ENCODE assay signal across 10 cellular contexts in the genomic region with DNA sequence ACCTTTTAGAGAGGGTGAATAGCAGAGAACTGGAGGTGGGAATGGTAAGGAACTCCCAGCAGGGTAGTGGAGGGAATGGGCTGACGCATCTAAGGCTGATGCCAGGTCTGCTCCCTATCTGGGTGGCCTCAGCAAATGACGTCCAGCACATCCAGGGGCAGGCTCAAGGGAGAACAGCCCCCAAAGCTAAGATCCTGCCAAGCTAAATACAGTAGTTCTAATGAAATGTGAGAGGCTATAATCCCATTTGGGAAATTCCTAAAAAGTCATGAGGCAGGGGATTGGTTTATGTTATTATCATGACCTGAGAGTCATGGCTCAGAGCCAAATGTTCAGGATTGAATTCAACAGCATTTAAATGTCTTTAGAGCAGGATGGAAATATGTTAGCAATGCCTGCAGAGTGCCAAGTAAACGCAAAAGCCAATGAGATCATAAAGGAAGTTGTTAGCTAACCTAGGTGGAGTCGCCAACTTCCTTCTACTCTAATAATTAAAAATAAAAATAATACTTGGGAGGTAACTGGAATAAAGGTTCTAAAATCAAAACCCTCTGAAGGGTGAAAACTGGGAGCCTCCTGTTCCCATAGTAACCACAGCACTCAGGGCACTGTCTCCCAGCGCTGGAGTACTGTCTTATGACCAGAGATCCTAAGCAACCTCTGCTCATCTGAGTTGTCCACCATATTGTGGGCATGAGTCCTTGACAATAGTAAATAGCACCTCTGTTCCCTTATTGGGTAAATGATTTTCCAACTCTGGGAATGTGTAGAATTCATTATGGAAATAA. TPM values are rescaled to one million over a fixed set of nuclear protein-coding genes. Genes with fewer than 3 reads are reported as not detected.
DNase-seq lines count a peak whose midpoint lies in the region; FAIRE-seq and TF ChIP-seq lines count a peak whose summit lies in the region.
"Had no signal": no experiment of that assay in that cellular context is flagged by ENCODE, and none has a peak within 500 bp of the region (broad histone marks: within the 10 kb centered on the region; RNA-seq: fewer than 3 reads in every experiment).

No MANE protein-coding gene starts in this region.

- dilution Hi-C loops in endothelial cell of umbilical vein (cut with MboI; ENCODE audit: extremely low pct_ligation_motif_present, low sequenced_read_pairs), result no loop called here

- H3K4me1 Mint-ChIP-seq in nephron, result peaks cover 40% of the 10 kb centered on the region

- H3K79me2 ChIP-seq in endothelial cell of umbilical vein (ENCODE audit: control insufficient read depth, insufficient read depth, low read length), result no peaks in the 10 kb centered on the region

- DNase-seq in COLO829 (ENCODE audit: low spot score) (peak; percentile 31), NCI-H2196 treated with DMSO at 0.1 percent for 48 hours (lab: John Stamatoyannopoulos, UW; ENCODE audit: unreplicated experiment) (peak; percentile 15), endothelial cell of umbilical vein (ENCODE audit: low read depth, low spot score) (peak; percentile 92), SHP77 treated with DMSO at 0.1 percent for 48 hours (lab: John Stamatoyannopoulos, UW) (no peak), SW480 (ENCODE audit: low spot score) (no peak), anterior cingulate cortex (lab: John Stamatoyannopoulos, UW) (no peak)
- no peak for DNase-seq in activated CD4-positive, alpha-beta T cell treated with anti-CD3 and anti-CD28 coated beads for 1 hour
- DNase-seq: activated effector memory CD4-positive, alpha-beta T cell treated with Interleukin-2 at 50 U/mL for 16 hours; stimulated activated CD4-positive, alpha-beta T cell treated with anti-CD3 and anti-CD28 coated beads, Interleukin-2, amount 100 ng/mL, for 24 hours had no signal

- TF ChIP-seq POLR2A in endothelial cell of umbilical vein (IDR thresholded peaks at IDR 0.05; ENCODE audit: low read depth, low read length), result no peak

- no peaks in the 10 kb centered on the region for H3K36me3 Mint-ChIP-seq in nephron (ENCODE audit: low read depth)

- peaks cover 17% of the 10 kb centered on the region for H3K27me3 Mint-ChIP-seq in nephron (ENCODE audit: low read depth)

- no peaks in the 10 kb centered on the region for H3K9me1 ChIP-seq in endothelial cell of umbilical vein (replicated peaks; ENCODE audit: control insufficient read depth, extremely low read depth, insufficient read depth, low read length)

- H3K27ac Mint-ChIP-seq in nephron, result peak overlapping the region; percentile 52 to 83 (median 70)

- no peaks in the 10 kb centered on the region for H3K9me3 ChIP-seq in endothelial cell of umbilical vein (replicated peaks; ENCODE audit: control insufficient read depth, insufficient read depth, low read length)

- peak; percentile 69 for FAIRE-seq in endothelial cell of umbilical vein (lab: Jason Lieb, UNC)

- peaks cover 9% of the 10 kb centered on the region for H3K4me1 ChIP-seq in endothelial cell of umbilical vein (ENCODE audit: control insufficient read depth, extremely low read depth, insufficient read depth, low read length)

- H3K27ac ChIP-seq in endothelial cell of umbilical vein (ENCODE audit: insufficient read depth, low read depth, low read length), result no peak overlapping the region

- H3K9me3 Mint-ChIP-seq in nephron, result no peaks in the 10 kb centered on the region

- H3K4me2 ChIP-seq in endothelial cell of umbilical vein (ENCODE audit: insufficient read depth, low read length), result peak overlapping the region; percentile 33

- TF ChIP-seq CTCF in endothelial cell of umbilical vein (IDR thresholded peaks at IDR 0.05; ENCODE audit: extremely low read depth in 1 of 2, insufficient read depth in 1 of 2, low read depth in 1 of 2, low read length in 2 of 2) (no peak), nephron (IDR thresholded peaks at IDR 0.05; ENCODE audit: unreplicated experiment in 3 of 3) (no peak)

- peak overlapping the region in 2 of 3 experiments; percentile 7 to 21 for H3K4me3 Mint-ChIP-seq in nephron

- no peak overlapping the region for H2AFZ ChIP-seq in endothelial cell of umbilical vein (ENCODE audit: low read depth, low read length)

- no TSS peak for BruUV-seq in endothelial cell of umbilical vein (replicated peaks; lab: Mats Ljungman, UMichigan)

- no peaks in the 10 kb centered on the region for H4K20me1 ChIP-seq in endothelial cell of umbilical vein (replicated peaks; ENCODE audit: control insufficient read depth, extremely low read depth, insufficient read depth, low read length)

- peaks cover 26 to 27% of the 10 kb centered on the region in 2 experiments for H3K27me3 ChIP-seq in endothelial cell of umbilical vein (ENCODE audit: control insufficient read depth in 2 of 2, insufficient read depth in 2 of 2, low read length in 2 of 2)

- H3K9ac ChIP-seq in endothelial cell of umbilical vein (replicated peaks; ENCODE audit: extremely low read depth, insufficient read depth, low read length), result no peak overlapping the region

- POLR2A ChIA-PET in endothelial cell of umbilical vein (lab: Charles Lee), result no interaction called here

- H3K36me3 ChIP-seq in endothelial cell of umbilical vein (ENCODE audit: control insufficient read depth in 2 of 2, extremely low read depth in 1 of 2, insufficient read depth in 2 of 2, low read length in 2 of 2), result no peaks in the 10 kb centered on the region

- intact Hi-C loops in endothelial cell of umbilical vein (cut with micrococcal nuclease), result no loop called here

- CTCF ChIA-PET in endothelial cell of umbilical vein (lab: Charles Lee), result interaction anchor here (0.8 to 2.1 kb wide), 7 partner anchors 8 to 412 kb away, joined by 3 to 11 read pairs (median 5); no protein-coding TSS in a partner anchor

- H3K4me3 ChIP-seq in endothelial cell of umbilical vein (replicated peaks in 1 of 3; ENCODE audit: insufficient read depth in 1 of 3, low read depth in 1 of 3, low read length in 3 of 3), result no peak overlapping the region

TF ChIP-seq in endothelial cell of umbilical vein, 7 proteins besides CTCF, POLR2A, EP300 and RAD21:
- TF ChIP-seq POLR2AphosphoS5 (IDR thresholded peaks at IDR 0.05; ENCODE audit: insufficient read depth, low read depth, low read length) (no peak), JUN (IDR thresholded peaks at IDR 0.05; ENCODE audit: borderline replicate concordance, insufficient read depth, insufficient read length, low read depth) (no peak), EZH2 (IDR thresholded peaks at IDR 0.05; ENCODE audit: borderline replicate concordance, low read depth, low read length, severe bottlenecking) (no peak), MYC (IDR thresholded peaks at IDR 0.05; ENCODE audit: low read depth, low read length) (no peak), GATA2 (IDR thresholded peaks at IDR 0.05; ENCODE audit: insufficient read depth, insufficient read length, low read depth, low read length) (no peak), FOS (IDR thresholded peaks at IDR 0.05; ENCODE audit: borderline replicate concordance, insufficient read depth, low read length) (no peak)
- TF ChIP-seq, protein P1, sequence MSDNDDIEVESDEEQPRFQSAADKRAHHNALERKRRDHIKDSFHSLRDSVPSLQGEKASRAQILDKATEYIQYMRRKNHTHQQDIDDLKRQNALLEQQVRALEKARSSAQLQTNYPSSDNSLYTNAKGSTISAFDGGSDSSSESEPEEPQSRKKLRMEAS (IDR thresholded peaks at IDR 0.05; ENCODE audit: insufficient read depth, insufficient read length), result no peak

RNA-seq across cellular contexts. Expression of a gene that starts 34.8 kb away (rescaled TPM):
- total RNA-seq in endothelial cell of umbilical vein, result not detected in 2 replicates
- not detected in 2 replicates for polyA plus RNA-seq in endothelial cell of umbilical vein
- polyA plus RNA-seq in endothelial cell of umbilical vein (2011; cell fraction: cytosol; rRNA removed), result not detected in 2 replicates
- not detected in 2 replicates for polyA plus RNA-seq in endothelial cell of umbilical vein (2011; cell fraction: nucleus; rRNA removed)
- not detected in 2 replicates for polyA plus RNA-seq in endothelial cell of umbilical vein (2012)
- polyA minus RNA-seq in endothelial cell of umbilical vein, result not detected in 2 replicates
- not detected for polyA minus RNA-seq in endothelial cell of umbilical vein (2011; cell fraction: cytosol; rRNA and poly(A)+ RNA removed)
- polyA minus RNA-seq in endothelial cell of umbilical vein (2011; cell fraction: nucleus; rRNA and poly(A)+ RNA removed), result not detected in 2 replicates

Comparison
In these comparisons a context has a peak if more than half of its experiments do, and no peak if none do; other contexts are left out.
1. DNase-seq: peak in COLO829 (single experiment), NCI-H2196 treated with DMSO at 0.1 percent for 48 hours (single experiment) and endothelial cell of umbilical vein (single experiment); none in SHP77 treated with DMSO at 0.1 percent for 48 hours (single experiment), SW480 (single experiment), anterior cingulate cortex (0 of 58) and activated CD4-positive, alpha-beta T cell treated with anti-CD3 and anti-CD28 coated beads for 1 hour (single experiment).